ENCODE assay signal across 8 cellular contexts in the genomic region with DNA sequence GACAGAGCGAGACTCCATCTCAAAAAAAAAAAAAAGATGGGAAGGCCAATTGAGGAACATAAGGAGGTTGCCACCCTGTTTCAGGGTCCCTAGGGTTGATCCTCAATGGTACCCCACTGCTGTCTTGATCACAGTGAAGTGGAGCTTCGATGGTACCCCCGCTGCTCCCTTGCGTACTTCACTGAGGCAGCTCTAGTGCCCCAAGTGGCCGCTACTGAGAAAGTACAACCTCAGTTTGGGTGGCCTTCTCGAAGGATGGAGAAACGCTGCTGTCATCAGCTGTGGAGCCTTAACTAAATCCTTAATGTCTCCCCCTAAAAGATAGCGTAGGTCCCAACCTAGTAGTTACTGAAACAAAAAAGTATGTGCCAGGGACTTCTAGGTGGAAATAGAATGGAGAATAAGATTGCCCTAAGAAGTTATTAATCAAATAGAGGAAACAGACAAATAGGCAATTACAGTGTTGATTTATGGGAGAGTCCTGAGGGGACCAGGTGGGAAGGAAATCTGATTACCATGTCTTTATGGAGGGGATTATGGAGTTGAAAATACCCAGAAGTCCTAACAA. TPM values are rescaled to one million over a fixed set of nuclear protein-coding genes. Genes with fewer than 3 reads are reported as not detected.
A peak's percentile ranks its signal among the peaks of the same experiment; 100 is the strongest.
DNase-seq lines count a peak whose midpoint lies in the region; ATAC-seq, FAIRE-seq and TF ChIP-seq lines count a peak whose summit lies in the region.

No MANE protein-coding gene starts in this region.

- no peak overlapping the region for H3K9ac ChIP-seq in kidney (ENCODE audit: low read length in 2 of 2)

- H3K27ac Mint-ChIP-seq in brain, result peak overlapping the region in 1 of 5 experiments; percentile 59

- no peak for FAIRE-seq in kidney (lab: Jason Lieb, UNC)

- peaks cover 24% of the 10 kb centered on the region for H3K4me1 Mint-ChIP-seq in brain

- no peak overlapping the region for H3K27ac ChIP-seq in kidney (ENCODE audit: low read depth in 2 of 2, low read length in 2 of 2)

- H3K36me3 ChIP-seq in kidney (ENCODE audit: control insufficient read depth in 1 of 2, insufficient read depth in 2 of 2, low read length in 2 of 2), result peaks cover 0 to 12% of the 10 kb centered on the region in 2 donors

- DNase-seq in GM12864 (ENCODE audit: low read depth) (no peak), T follicular helper cell (ENCODE audit: low read depth) (peak; percentile 36), kidney (no peak), NCI-H2196 treated with DMSO at 0.1 percent for 48 hours (lab: John Stamatoyannopoulos, UW; ENCODE audit: unreplicated experiment) (no peak)
- DNase-seq in stimulated activated CD4-positive, alpha-beta T cell treated with anti-CD3 and anti-CD28 coated beads, TNF-alpha, amount 100 ng/mL, for 1 hour (ENCODE audit: low read depth in 3 of 3, low spot score in 1 of 3), result peak; percentile 21 to 30 (median 27)

- H3K27me3 Mint-ChIP-seq in brain, result peaks cover 38% of the 10 kb centered on the region

- intact Hi-C loops in kidney (cut with DNase I), result no loop called here

- peak overlapping the region in 1 of 5 experiments; percentile 43 for H3K4me3 Mint-ChIP-seq in brain

- TF ChIP-seq CTCF in GM12864 (IDR thresholded peaks at IDR 0.05; ENCODE audit: low read depth, low read length, missing control alignments) (peak; percentile 86), brain (conservative IDR thresholded peaks at IDR 0.05) (peak; percentile 46 to 69), kidney (IDR thresholded peaks at IDR 0.05; ENCODE audit: borderline replicate concordance, extremely low read depth, insufficient read depth) (peak; percentile 59)

- peaks cover 5 to 6% of the 10 kb centered on the region in 2 donors for H3K4me1 ChIP-seq in kidney (ENCODE audit: control insufficient read depth in 1 of 2, insufficient read depth in 1 of 2, low read depth in 1 of 2, low read length in 2 of 2)

- H3K9me3 Mint-ChIP-seq in brain, result no peaks in the 10 kb centered on the region

- H3K9me3 ChIP-seq in kidney (ENCODE audit: control insufficient read depth in 1 of 2, low read length in 2 of 2), result no peaks in the 10 kb centered on the region

- no peak overlapping the region for H3K4me3 ChIP-seq in GM12864 (ENCODE audit: low read depth, low read length)
- no peak overlapping the region for H3K4me3 ChIP-seq in kidney (ENCODE audit: low read length in 2 of 2)

- peak; percentile 49 for ATAC-seq in HG03565 (IDR thresholded peaks at IDR 0.05; ENCODE audit: unreplicated experiment)
- no peak for ATAC-seq in GM21825 (IDR thresholded peaks at IDR 0.05; ENCODE audit: unreplicated experiment)

- H3K36me3 Mint-ChIP-seq in brain, result peaks cover 25% of the 10 kb centered on the region

RNA-seq across cellular contexts. Expression of a gene that starts 6.3 kb away (rescaled TPM):
- polyA plus RNA-seq in brain (ENCODE audit: insufficient read depth, low read depth, low replicate concordance) (61.3 TPM), kidney (ENCODE audit: insufficient read depth, low read depth, low replicate concordance) (34.6 TPM)
- 35.8 TPM for total RNA-seq in kidney

RNA-seq across cellular contexts. Expression of a gene that starts 6.9 kb away (rescaled TPM):
- polyA plus RNA-seq in brain (ENCODE audit: insufficient read depth, low read depth, low replicate concordance), result 2.0 TPM
- 7.1 TPM for total RNA-seq in kidney
- polyA plus RNA-seq in kidney (ENCODE audit: insufficient read depth, low read depth, low replicate concordance), result 2.3 TPM

RNA-seq across cellular contexts. Expression of a gene that starts 39.4 kb away (rescaled TPM):
- polyA plus RNA-seq in brain (ENCODE audit: insufficient read depth, low read depth, low replicate concordance) (2.0 TPM), kidney (ENCODE audit: insufficient read depth, low read depth, low replicate concordance) (0.32 TPM)
- total RNA-seq in kidney, result 3.1 TPM

RNA-seq across cellular contexts. Expression of a gene that starts 46.5 kb away (rescaled TPM):
- polyA plus RNA-seq in brain (ENCODE audit: insufficient read depth, low read depth, low replicate concordance) (not detected), kidney (ENCODE audit: insufficient read depth, low read depth, low replicate concordance) (not detected)
- total RNA-seq in kidney, result 36,256 TPM

RNA-seq across cellular contexts. Expression of a gene that starts 46.8 kb away (rescaled TPM):
- polyA plus RNA-seq in brain (ENCODE audit: insufficient read depth, low read depth, low replicate concordance), result 45.7 TPM
- 26.8 TPM for total RNA-seq in kidney
- polyA plus RNA-seq in kidney (ENCODE audit: insufficient read depth, low read depth, low replicate concordance), result 52.3 TPM

Comparison
In these comparisons a context has a peak if more than half of its experiments do, and no peak if none do; other contexts are left out.
1. DNase-seq: peak in T follicular helper cell (single experiment) and stimulated activated CD4-positive, alpha-beta T cell treated with anti-CD3 and anti-CD28 coated beads, TNF-alpha, amount 100 ng/mL, for 1 hour (3 of 3); none in GM12864 (single experiment), kidney (single experiment) and NCI-H2196 treated with DMSO at 0.1 percent for 48 hours (single experiment).
2. Peak in every context shown above with its lines, with median percentiles within 50 percentile points of each other: CTCF ChIP-seq.